ENCODE assay signal across 1 cellular context in the genomic region with DNA sequence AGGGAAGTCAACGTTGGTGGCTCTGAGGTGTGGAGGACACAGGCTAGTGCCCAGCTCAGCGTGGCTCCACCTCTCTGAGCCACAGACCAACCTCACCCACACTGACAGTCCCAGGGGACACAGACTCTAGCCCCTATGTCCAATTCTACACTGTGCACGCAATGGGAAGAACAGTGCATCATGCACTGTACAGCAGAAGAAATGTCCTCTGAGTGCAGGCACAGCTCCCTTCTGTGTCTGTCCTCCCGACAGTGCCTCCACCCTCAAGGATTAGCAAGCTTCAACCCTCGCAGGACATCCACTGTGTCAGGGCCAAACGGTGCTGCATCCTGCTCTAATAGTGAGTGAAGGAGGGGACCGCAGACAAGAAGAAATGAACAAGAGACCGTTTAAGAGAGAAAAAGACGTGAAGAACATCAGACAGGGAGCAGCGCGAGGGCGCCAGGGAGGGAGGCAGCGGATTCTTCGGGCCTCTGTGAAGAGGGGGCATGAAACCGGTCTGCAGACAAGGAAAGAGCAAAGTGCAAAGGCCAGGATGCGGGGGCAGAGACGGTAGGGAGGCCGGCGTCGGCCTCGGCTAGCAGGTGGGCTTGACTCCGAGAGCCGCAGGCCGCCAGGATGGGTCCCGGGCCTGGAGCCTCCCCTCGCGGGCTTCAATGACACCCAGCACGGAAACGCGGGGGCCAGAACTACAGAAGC.
TF ChIP-seq lines count a peak whose summit lies in the region.

No MANE protein-coding gene starts in this region.

TF ChIP-seq in H1, 55 proteins besides CTCF, POLR2A, EP300 and RAD21:
- TF ChIP-seq, protein P1, sequence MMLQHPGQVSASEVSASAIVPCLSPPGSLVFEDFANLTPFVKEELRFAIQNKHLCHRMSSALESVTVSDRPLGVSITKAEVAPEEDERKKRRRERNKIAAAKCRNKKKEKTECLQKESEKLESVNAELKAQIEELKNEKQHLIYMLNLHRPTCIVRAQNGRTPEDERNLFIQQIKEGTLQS (IDR thresholded peaks at IDR 0.05; ENCODE audit: insufficient read depth, low read depth, low read length) = no peak
- TF ChIP-seq SIN3A (conservative IDR thresholded peaks at IDR 0.05 in 1 of 2, IDR thresholded peaks at IDR 0.05 in 1 of 2; ENCODE audit: low read depth in 1 of 2, low read length in 2 of 2) (0 out of 4 replicates have a peak, but pooled peaks of 1 of the 2 experiments have one; percentile 83), TCF12 (IDR thresholded peaks at IDR 0.05; ENCODE audit: low read depth, low read length) (no peak), GABPA (IDR thresholded peaks at IDR 0.05; ENCODE audit: borderline replicate concordance, insufficient read depth, low read length) (no peak), CTBP2 (IDR thresholded peaks at IDR 0.05; ENCODE audit: borderline replicate concordance, insufficient read depth, insufficient read length, low read length) (no peak), HDAC2 (IDR thresholded peaks at IDR 0.05; ENCODE audit: borderline replicate concordance in 1 of 2, low read depth in 2 of 2, low read length in 2 of 2) (peak in 1 of 2 experiments; percentile 67; a peak in 1 of 4 replicates), GTF2F1 (IDR thresholded peaks at IDR 0.05; ENCODE audit: borderline replicate concordance, low read depth, low read length) (no peak), SAP30 (IDR thresholded peaks at IDR 0.05; ENCODE audit: insufficient read depth, insufficient replicate concordance, low read length) (peak; percentile 44), TAF7 (optimal IDR thresholded peaks at IDR 0.05; ENCODE audit: borderline replicate concordance, low read depth, low read length) (no peak), SIX5 (IDR thresholded peaks at IDR 0.05; ENCODE audit: low read depth, low read length) (no peak), ATF2 (IDR thresholded peaks at IDR 0.05; ENCODE audit: low read length) (no peak), SRF (IDR thresholded peaks at IDR 0.05; ENCODE audit: low read depth, low read length) (no peak), RXRA (IDR thresholded peaks at IDR 0.05; ENCODE audit: insufficient read depth, low read depth, low read length) (no peak), RFX5 (IDR thresholded peaks at IDR 0.05; ENCODE audit: borderline replicate concordance, low read depth, low read length) (no peak)
